17 cellular contexts compared by ENCODE assay signal in genomic region chr1:16025-16424, GRCh38. TPM values are rescaled to one million over a fixed set of nuclear protein-coding genes. Genes with fewer than 3 reads are reported as not detected.
A peak's percentile ranks its signal among the peaks of the same experiment; 100 is the strongest.
DNase-seq lines count a peak whose midpoint lies in the region; ATAC-seq and TF ChIP-seq lines count a peak whose summit lies in the region.
"Not testable (repeated sequence)": the region's sequence is repeated elsewhere in the genome, so short reads cannot be mapped to it uniquely, and the experiment has no call there.
"Had no signal": no experiment of that assay in that cellular context is flagged by ENCODE, and none has a peak within 500 bp of the region (broad histone marks: within the 10 kb centered on the region; RNA-seq: fewer than 3 reads in every experiment).

No MANE protein-coding gene starts in this region.

- H3K4me1 Mint-ChIP-seq in endothelial cell (ENCODE audit: unreplicated experiment); osteocyte (ENCODE audit: unreplicated experiment): not testable (repeated sequence)

- not testable (repeated sequence) for ATAC-seq in left lobe of liver

- not testable (repeated sequence) for H3K4me3 ChIP-seq in LNCaP clone FGC (ENCODE audit: low read depth, low read length)

- not testable (repeated sequence) for H3K9me3 Mint-ChIP-seq in endothelial cell (ENCODE audit: unreplicated experiment); osteocyte (ENCODE audit: unreplicated experiment)

- not testable (repeated sequence) for H3K4me3 Mint-ChIP-seq in endothelial cell (ENCODE audit: unreplicated experiment); osteocyte (ENCODE audit: unreplicated experiment)

- not testable (repeated sequence) for H3K27me3 Mint-ChIP-seq in endothelial cell (ENCODE audit: unreplicated experiment); osteocyte (ENCODE audit: unreplicated experiment)

- TF ChIP-seq CTCF in LNCaP clone FGC (IDR thresholded peaks at IDR 0.05; ENCODE audit: control insufficient read depth, extremely low read depth, insufficient read depth), result 0 out of 2 replicates have a peak, but pooled peaks have one; percentile 6
- TF ChIP-seq CTCF in endothelial cell (IDR thresholded peaks at IDR 0.05; ENCODE audit: unreplicated experiment); osteocyte (IDR thresholded peaks at IDR 0.05): not testable (repeated sequence)

- not testable (repeated sequence) for H3K27ac Mint-ChIP-seq in endothelial cell (ENCODE audit: unreplicated experiment); osteocyte (ENCODE audit: unreplicated experiment)

- not testable (repeated sequence) for H3K36me3 Mint-ChIP-seq in endothelial cell (ENCODE audit: low read depth, unreplicated experiment); osteocyte (ENCODE audit: unreplicated experiment)

- not testable (repeated sequence) for DNase-seq in LNCaP clone FGC (ENCODE audit: low read depth)
- DNase-seq in activated CD4-positive, alpha-beta T cell treated with anti-CD3 and anti-CD28 coated beads, Interleukin-2, amount 50 U/mL, for 1 hour, result peak; percentile 0
- DNase-seq in activated gamma-delta T cell treated with Interleukin-2 at 50 U/mL for 16 hours (peak; percentile 2), endothelial cell (ENCODE audit: low spot score) (peak; percentile 18), left lobe of liver (ENCODE audit: low spot score) (peak; percentile 26), osteocyte (ENCODE audit: extremely low spot score, unreplicated experiment) (peak; percentile 72)
- peak; percentile 26 for DNase-seq in stimulated activated CD8-positive, alpha-beta memory T cell treated with anti-CD3 and anti-CD28 coated beads, Interleukin-4, amount 100 ng/mL, for 48 hours

RNA-seq across cellular contexts. Expression of gene OR4F5, which starts 49.2 kb away (rescaled TPM):
- total RNA-seq in endothelial cell (ENCODE audit: unreplicated experiment) (not detected), left lobe of liver (not detected), osteocyte (not detected in 2 replicates)
- total RNA-seq: activated CD4-positive, alpha-beta memory T cell treated with anti-CD3 and anti-CD28 coated beads for 36 hours; B cell; dorsolateral prefrontal cortex; esophagus squamous epithelium; foreskin keratinocyte; GM23338; heart right ventricle; prostate gland; SJSA1; suprapubic skin had no signal
